ENCODE assay signal across 18 cellular contexts in genomic region chr17:11493947-11494346, GRCh38.
"Had no signal": no experiment of that assay in that cellular context is flagged by ENCODE, and none has a peak within 500 bp of the region (broad histone marks: within the 10 kb centered on the region; RNA-seq: fewer than 3 reads in every experiment).

No MANE protein-coding gene starts in this region.

- H3K4me1 Mint-ChIP-seq: immature natural killer cell; stimulated activated naive B cell treated with anti-CD40 and anti-IgM and Interleukin-4, amounts not matched to agents 10 μg/mL and 1 μg/mL and 100 μg/mL, for 72 hours; T-cell had no signal

- H3K27me3 Mint-ChIP-seq: activated CD8-positive, alpha-beta T cell treated with anti-CD3 and anti-CD28 coated beads for 36 hours; T-cell had no signal

- H3K36me3 Mint-ChIP-seq: immature natural killer cell; stimulated activated naive B cell treated with anti-CD40 and anti-IgM and Interleukin-4, amounts not matched to agents 10 μg/mL and 1 μg/mL and 100 μg/mL, for 72 hours; T-cell had no signal

- H3K27ac Mint-ChIP-seq: activated CD8-positive, alpha-beta T cell treated with anti-CD3 and anti-CD28 coated beads for 36 hours; immature natural killer cell; stimulated activated naive B cell treated with anti-CD40 and anti-IgM and Interleukin-4, amounts not matched to agents 10 μg/mL and 1 μg/mL and 100 μg/mL, for 72 hours; T-cell had no signal

- H3K27ac ChIP-seq: esophagus squamous epithelium, parathyroid adenoma, thyroid gland, VCaP had no signal

- H3K9me3 ChIP-seq: esophagus squamous epithelium, thyroid gland had no signal

- H3K4me3 Mint-ChIP-seq: activated CD8-positive, alpha-beta T cell treated with anti-CD3 and anti-CD28 coated beads for 36 hours; activated T-cell treated with anti-CD3 and anti-CD28 coated beads, Interleukin-2, amount 50 U/mL, for 4 hours; immature natural killer cell; stimulated activated naive B cell treated with anti-CD40 and anti-IgM and Interleukin-4, amounts not matched to agents 10 μg/mL and 1 μg/mL and 100 μg/mL, for 72 hours; T-cell had no signal

- DNase-seq: activated CD4-positive, alpha-beta T cell treated with anti-CD3 and anti-CD28 coated beads for 4 hours; activated CD8-positive, alpha-beta T cell treated with anti-CD3 and anti-CD28 coated beads for 36 hours; activated effector memory CD4-positive, alpha-beta T cell treated with Interleukin-2 at 50 U/mL for 16 hours; activated naive CD4-positive, alpha-beta T cell treated with anti-CD3 and anti-CD28 coated beads, Interleukin-2, amount 50 U/mL, for 16 hours; activated T-cell treated with anti-CD3 and anti-CD28 coated beads, Interleukin-2, amount 50 U/mL, for 4 hours; esophagus squamous epithelium; hypothalamus; immature natural killer cell; left cardiac atrium; midbrain; stimulated activated CD4-positive, alpha-beta T cell treated with anti-CD3 and anti-CD28 coated beads, Interleukin-4, amount 100 ng/mL, for 1 hour; stimulated activated naive B cell treated with anti-CD40 and anti-IgM and Interleukin-4, amounts not matched to agents 10 μg/mL and 1 μg/mL and 100 μg/mL, for 72 hours; T-cell; T-helper 9 cell; thyroid gland had no signal

- H3K4me1 ChIP-seq: esophagus squamous epithelium, parathyroid adenoma, thyroid gland had no signal

- H3K27me3 ChIP-seq: esophagus squamous epithelium, thyroid gland had no signal

- H3K36me3 ChIP-seq: esophagus squamous epithelium, thyroid gland had no signal

- H3K4me3 ChIP-seq: esophagus squamous epithelium, lung, thyroid gland had no signal
